In genomic region chr12:25958254-25959068, GRCh38 we compare ENCODE assay signal across 8 cellular contexts. TPM values are rescaled to one million over a fixed set of nuclear protein-coding genes. Genes with fewer than 3 reads are reported as not detected.
DNase-seq lines count a peak whose midpoint lies in the region; ATAC-seq and TF ChIP-seq lines count a peak whose summit lies in the region.

RASSF8 (plus strand) TSS chr12:25958682; CDS start chr12:26055344, 96,662 bp downstream.

- ATAC-seq in GM19372 (IDR thresholded peaks at IDR 0.05; ENCODE audit: low read depth, unreplicated experiment) = peak; percentile 84
- peak; percentile 94 for ATAC-seq in HG03432 (IDR thresholded peaks at IDR 0.05; ENCODE audit: unreplicated experiment)
- ATAC-seq in psoas muscle = peak; percentile 87 to 92 (median 90)

- WGBS in psoas muscle, 3 donors = 0 to 1% (median 1%) methylated on average over 52 to 139 of the region's 140 CpGs

- H3K27ac ChIP-seq in OCI-LY3 (ENCODE audit: low read length) (peak within 1 kb of the TSS; percentile 22; the same call in 1 of the 2 replicates), psoas muscle (peak within 1 kb of the TSS; percentile 90)

- peaks cover 47% of the 10 kb centered on the region for H3K4me1 Mint-ChIP-seq in brain

- H3K27ac Mint-ChIP-seq in brain = peak within 1 kb of the TSS; percentile 88 to 98 (median 97)

- H3K27me3 ChIP-seq in OCI-LY3 (ENCODE audit: low read depth, low read length) (0 out of 2 replicates have a peak, but pooled peaks cover 2% of the 10 kb centered on the region), psoas muscle (ENCODE audit: insufficient read depth in 3 of 3, low read length in 2 of 3) (no peaks in the 10 kb centered on the region)

- peaks cover 6% of the 10 kb centered on the region; the same call in 1 of the 2 replicates for H3K79me2 ChIP-seq in OCI-LY3 (ENCODE audit: low read length)

- H3K4me2 ChIP-seq in OCI-LY3 (ENCODE audit: low read length) = peak within 1 kb of the TSS; percentile 83

- DNase-seq in DMS114 treated with DMSO at 0.1 percent for 48 hours (lab: John Stamatoyannopoulos, UW; ENCODE audit: unreplicated experiment) = peak; percentile 61
- peak; percentile 60 to 74 for DNase-seq in hippocampal formation (lab: John Stamatoyannopoulos, UW)
- peak; percentile 84 to 86 for DNase-seq in psoas muscle
- DNase-seq in KG1 (lab: John Stamatoyannopoulos, UW) = no peak

- peaks cover 7% of the 10 kb centered on the region for H3K27me3 Mint-ChIP-seq in brain

- intact Hi-C loops in psoas muscle (cut with DNase I) = loop anchor here (2.0 to 10.0 kb wide), 4 partner anchors 52 to 704 kb away; partner anchors contain the start of gene KRAS (in 1 of the 2)

- H3K4me3 Mint-ChIP-seq in brain = peak within 1 kb of the TSS; percentile 87 to 100 (median 97)

- H4K20me1 ChIP-seq in OCI-LY3 (ENCODE audit: insufficient read depth, low read length) = peaks cover 4% of the 10 kb centered on the region; the same call in 1 of the 2 replicates

- H3K36me3 Mint-ChIP-seq in brain = peaks cover 24% of the 10 kb centered on the region

- H3K4me3 ChIP-seq in OCI-LY3 (ENCODE audit: low read length) (peak within 1 kb of the TSS; percentile 82), psoas muscle (peak within 1 kb of the TSS; percentile 74)

- no peaks in the 10 kb centered on the region for H3K36me3 ChIP-seq in OCI-LY3 (replicated peaks; ENCODE audit: low read depth, low read length)
- H3K36me3 ChIP-seq in psoas muscle (ENCODE audit: insufficient read depth in 1 of 2, low read depth in 1 of 2) = peaks cover 2 to 24% of the 10 kb centered on the region in 2 donors

- TF ChIP-seq CTCF in OCI-LY3 (IDR thresholded peaks at IDR 0.05; ENCODE audit: low read depth, low read length) (no peak), brain (conservative IDR thresholded peaks at IDR 0.05) (no peak), psoas muscle (IDR thresholded peaks at IDR 0.05) (no peak)

- H3K4me1 ChIP-seq in OCI-LY3 (ENCODE audit: low read length) = peaks cover 14% of the 10 kb centered on the region
- H3K4me1 ChIP-seq in psoas muscle = peaks cover 31% of the 10 kb centered on the region

- peaks cover 0 to under 1% (median 0%) of the 10 kb centered on the region in 5 experiments for H3K9me3 Mint-ChIP-seq in brain

- H3K9me3 ChIP-seq in OCI-LY3 (ENCODE audit: insufficient read depth, low read length) (no peaks in the 10 kb centered on the region), psoas muscle (no peaks in the 10 kb centered on the region)

- peak within 1 kb of the TSS; percentile 75 for H3K9ac ChIP-seq in OCI-LY3 (ENCODE audit: low read length)

- H2AFZ ChIP-seq in OCI-LY3 (ENCODE audit: low read depth, low read length) = peak within 1 kb of the TSS; percentile 69

RNA-seq across cellular contexts. Expression of gene RASSF8, which starts in this region (rescaled TPM):
- 1.3 TPM for polyA plus RNA-seq in brain (ENCODE audit: insufficient read depth, low read depth, low replicate concordance)
- 10 to 100 TPM; 41.9 to 80.3 (median 54.2) TPM for total RNA-seq in psoas muscle
- 10 to 100 TPM in 2 of 3 donors, 1 to 10 TPM in 1; 7.7 to 19.4 (median 14.6) TPM for polyA plus RNA-seq in psoas muscle
